ENCODE assay signal across 1 cellular context in genomic region chr20:14979472-14979986, GRCh38.
TF ChIP-seq lines count a peak whose summit lies in the region.

No MANE protein-coding gene starts in this region.

TF ChIP-seq in HepG2, 621 proteins besides CTCF, POLR2A, EP300 and RAD21 (continued from another document and continues in another):
- TF ChIP-seq ZNF510 (CRISPR knock-in tag; IDR thresholded peaks at IDR 0.05; ENCODE audit: low read depth) (peak; percentile 84; the same call in 1 of the 2 replicates), ZSCAN30 (CRISPR knock-in tag; IDR thresholded peaks at IDR 0.05) (0 out of 2 replicates have a peak, but pooled peaks have one; percentile 30), ZNF326 (CRISPR knock-in tag; IDR thresholded peaks at IDR 0.05; ENCODE audit: borderline replicate concordance) (no peak), NCOA1 (CRISPR knock-in tag; IDR thresholded peaks at IDR 0.05) (no peak), FOXO4 (CRISPR knock-in tag; conservative IDR thresholded peaks at IDR 0.05) (no peak), ZNF564 (CRISPR knock-in tag; IDR thresholded peaks at IDR 0.05) (no peak), SRF (IDR thresholded peaks at IDR 0.05; ENCODE audit: low read depth, low read length) (peak; percentile 96), ZNF678 (CRISPR knock-in tag; IDR thresholded peaks at IDR 0.05) (no peak), ZNF772 (CRISPR knock-in tag; IDR thresholded peaks at IDR 0.05) (no peak), RFX1 (IDR thresholded peaks at IDR 0.05) (no peak), NAIF1 (CRISPR knock-in tag; IDR thresholded peaks at IDR 0.05; ENCODE audit: borderline replicate concordance) (no peak), ESRRA (CRISPR knock-in tag; IDR thresholded peaks at IDR 0.05; ENCODE audit: low read depth) (peak; percentile 44; the same call in 1 of the 2 replicates), ATF2 (CRISPR knock-in tag; IDR thresholded peaks at IDR 0.05) (peak; percentile 75), NONO (IDR thresholded peaks at IDR 0.05) (no peak), NONO (CRISPR knock-in tag; conservative IDR thresholded peaks at IDR 0.05) (no peak), GMEB2 (CRISPR knock-in tag; IDR thresholded peaks at IDR 0.05; ENCODE audit: low read depth) (no peak), ISL2 (CRISPR knock-in tag; IDR thresholded peaks at IDR 0.05) (peak; percentile 99), CBX5 (CRISPR knock-in tag; IDR thresholded peaks at IDR 0.05; ENCODE audit: borderline replicate concordance) (no peak), MIXL1 (CRISPR knock-in tag; IDR thresholded peaks at IDR 0.05) (0 out of 2 replicates have a peak, but pooled peaks have one; percentile 80), MAZ (IDR thresholded peaks at IDR 0.05; ENCODE audit: borderline replicate concordance, low read depth, low read length) (no peak), MAZ (CRISPR knock-in tag; IDR thresholded peaks at IDR 0.05; ENCODE audit: low read depth) (no peak), ELF1 (CRISPR knock-in tag; IDR thresholded peaks at IDR 0.05) (0 out of 2 replicates have a peak, but pooled peaks have one; percentile 18), SNAI1 (CRISPR knock-in tag; IDR thresholded peaks at IDR 0.05; ENCODE audit: borderline replicate concordance) (no peak), DZIP1 (CRISPR knock-in tag; IDR thresholded peaks at IDR 0.05) (no peak), NR2C2 (CRISPR knock-in tag; IDR thresholded peaks at IDR 0.05; ENCODE audit: borderline replicate concordance) (peak; percentile 69), MAFF (IDR thresholded peaks at IDR 0.05; ENCODE audit: low read depth, low read length) (peak; percentile 99), ZFP41 (CRISPR knock-in tag; IDR thresholded peaks at IDR 0.05; ENCODE audit: borderline replicate concordance) (no peak), ZNF292 (CRISPR knock-in tag; IDR thresholded peaks at IDR 0.05; ENCODE audit: borderline replicate concordance, low read depth) (no peak)
- TF ChIP-seq, protein P1, sequence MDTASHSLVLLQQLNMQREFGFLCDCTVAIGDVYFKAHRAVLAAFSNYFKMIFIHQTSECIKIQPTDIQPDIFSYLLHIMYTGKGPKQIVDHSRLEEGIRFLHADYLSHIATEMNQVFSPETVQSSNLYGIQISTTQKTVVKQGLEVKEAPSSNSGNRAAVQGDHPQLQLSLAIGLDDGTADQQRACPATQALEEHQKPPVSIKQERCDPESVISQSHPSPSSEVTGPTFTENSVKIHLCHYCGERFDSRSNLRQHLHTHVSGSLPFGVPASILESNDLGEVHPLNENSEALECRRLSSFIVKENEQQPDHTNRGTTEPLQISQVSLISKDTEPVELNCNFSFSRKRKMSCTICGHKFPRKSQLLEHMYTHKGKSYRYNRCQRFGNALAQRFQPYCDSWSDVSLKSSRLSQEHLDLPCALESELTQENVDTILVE (CRISPR knock-in tag; IDR thresholded peaks at IDR 0.05): no peak
- TF ChIP-seq, protein P2, sequence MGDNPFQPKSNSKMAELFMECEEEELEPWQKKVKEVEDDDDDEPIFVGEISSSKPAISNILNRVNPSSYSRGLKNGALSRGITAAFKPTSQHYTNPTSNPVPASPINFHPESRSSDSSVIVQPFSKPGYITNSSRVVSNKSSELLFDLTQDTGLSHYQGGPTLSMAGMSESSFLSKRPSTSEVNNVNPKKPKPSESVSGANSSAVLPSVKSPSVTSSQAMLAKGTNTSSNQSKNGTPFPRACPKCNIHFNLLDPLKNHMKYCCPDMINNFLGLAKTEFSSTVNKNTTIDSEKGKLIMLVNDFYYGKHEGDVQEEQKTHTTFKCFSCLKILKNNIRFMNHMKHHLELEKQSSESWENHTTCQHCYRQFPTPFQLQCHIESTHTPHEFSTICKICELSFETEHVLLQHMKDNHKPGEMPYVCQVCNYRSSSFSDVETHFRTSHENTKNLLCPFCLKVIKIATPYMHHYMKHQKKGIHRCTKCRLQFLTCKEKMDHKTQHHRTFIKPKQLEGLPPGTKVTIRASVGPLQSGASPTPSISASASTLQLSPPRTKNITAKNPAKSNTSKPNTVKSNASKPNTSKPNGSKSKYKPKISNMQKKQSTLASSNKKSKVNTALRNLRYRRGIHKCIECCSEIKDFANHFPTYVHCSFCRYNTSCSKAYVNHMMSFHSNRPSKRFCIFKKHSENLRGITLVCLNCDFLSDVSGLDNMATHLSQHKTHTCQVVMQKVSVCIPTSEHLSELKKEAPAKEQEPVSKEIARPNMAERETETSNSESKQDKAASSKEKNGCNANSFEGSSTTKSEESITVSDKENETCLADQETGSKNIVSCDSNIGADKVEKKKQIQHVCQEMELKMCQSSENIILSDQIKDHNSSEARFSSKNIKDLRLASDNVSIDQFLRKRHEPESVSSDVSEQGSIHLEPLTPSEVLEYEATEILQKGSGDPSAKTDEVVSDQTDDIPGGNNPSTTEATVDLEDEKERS (CRISPR knock-in tag; IDR thresholded peaks at IDR 0.05): peak; percentile 88; the same call in 1 of the 2 replicates
- TF ChIP-seq, protein P3, sequence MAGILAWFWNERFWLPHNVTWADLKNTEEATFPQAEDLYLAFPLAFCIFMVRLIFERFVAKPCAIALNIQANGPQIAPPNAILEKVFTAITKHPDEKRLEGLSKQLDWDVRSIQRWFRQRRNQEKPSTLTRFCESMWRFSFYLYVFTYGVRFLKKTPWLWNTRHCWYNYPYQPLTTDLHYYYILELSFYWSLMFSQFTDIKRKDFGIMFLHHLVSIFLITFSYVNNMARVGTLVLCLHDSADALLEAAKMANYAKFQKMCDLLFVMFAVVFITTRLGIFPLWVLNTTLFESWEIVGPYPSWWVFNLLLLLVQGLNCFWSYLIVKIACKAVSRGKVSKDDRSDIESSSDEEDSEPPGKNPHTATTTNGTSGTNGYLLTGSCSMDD (CRISPR knock-in tag; IDR thresholded peaks at IDR 0.05): no peak
- TF ChIP-seq, protein P4, sequence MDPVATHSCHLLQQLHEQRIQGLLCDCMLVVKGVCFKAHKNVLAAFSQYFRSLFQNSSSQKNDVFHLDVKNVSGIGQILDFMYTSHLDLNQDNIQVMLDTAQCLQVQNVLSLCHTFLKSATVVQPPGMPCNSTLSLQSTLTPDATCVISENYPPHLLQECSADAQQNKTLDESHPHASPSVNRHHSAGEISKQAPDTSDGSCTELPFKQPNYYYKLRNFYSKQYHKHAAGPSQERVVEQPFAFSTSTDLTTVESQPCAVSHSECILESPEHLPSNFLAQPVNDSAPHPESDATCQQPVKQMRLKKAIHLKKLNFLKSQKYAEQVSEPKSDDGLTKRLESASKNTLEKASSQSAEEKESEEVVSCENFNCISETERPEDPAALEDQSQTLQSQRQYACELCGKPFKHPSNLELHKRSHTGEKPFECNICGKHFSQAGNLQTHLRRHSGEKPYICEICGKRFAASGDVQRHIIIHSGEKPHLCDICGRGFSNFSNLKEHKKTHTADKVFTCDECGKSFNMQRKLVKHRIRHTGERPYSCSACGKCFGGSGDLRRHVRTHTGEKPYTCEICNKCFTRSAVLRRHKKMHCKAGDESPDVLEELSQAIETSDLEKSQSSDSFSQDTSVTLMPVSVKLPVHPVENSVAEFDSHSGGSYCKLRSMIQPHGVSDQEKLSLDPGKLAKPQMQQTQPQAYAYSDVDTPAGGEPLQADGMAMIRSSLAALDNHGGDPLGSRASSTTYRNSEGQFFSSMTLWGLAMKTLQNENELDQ (CRISPR knock-in tag; IDR thresholded peaks at IDR 0.05; ENCODE audit: borderline replicate concordance): no peak
- TF ChIP-seq, protein P5, sequence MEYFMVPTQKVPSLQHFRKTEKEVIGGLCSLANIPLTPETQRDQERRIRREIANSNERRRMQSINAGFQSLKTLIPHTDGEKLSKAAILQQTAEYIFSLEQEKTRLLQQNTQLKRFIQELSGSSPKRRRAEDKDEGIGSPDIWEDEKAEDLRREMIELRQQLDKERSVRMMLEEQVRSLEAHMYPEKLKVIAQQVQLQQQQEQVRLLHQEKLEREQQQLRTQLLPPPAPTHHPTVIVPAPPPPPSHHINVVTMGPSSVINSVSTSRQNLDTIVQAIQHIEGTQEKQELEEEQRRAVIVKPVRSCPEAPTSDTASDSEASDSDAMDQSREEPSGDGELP (IDR thresholded peaks at IDR 0.05; ENCODE audit: borderline replicate concordance, low read depth): peak; percentile 31; the same call in 1 of the 2 replicates
- TF ChIP-seq, protein P6, sequence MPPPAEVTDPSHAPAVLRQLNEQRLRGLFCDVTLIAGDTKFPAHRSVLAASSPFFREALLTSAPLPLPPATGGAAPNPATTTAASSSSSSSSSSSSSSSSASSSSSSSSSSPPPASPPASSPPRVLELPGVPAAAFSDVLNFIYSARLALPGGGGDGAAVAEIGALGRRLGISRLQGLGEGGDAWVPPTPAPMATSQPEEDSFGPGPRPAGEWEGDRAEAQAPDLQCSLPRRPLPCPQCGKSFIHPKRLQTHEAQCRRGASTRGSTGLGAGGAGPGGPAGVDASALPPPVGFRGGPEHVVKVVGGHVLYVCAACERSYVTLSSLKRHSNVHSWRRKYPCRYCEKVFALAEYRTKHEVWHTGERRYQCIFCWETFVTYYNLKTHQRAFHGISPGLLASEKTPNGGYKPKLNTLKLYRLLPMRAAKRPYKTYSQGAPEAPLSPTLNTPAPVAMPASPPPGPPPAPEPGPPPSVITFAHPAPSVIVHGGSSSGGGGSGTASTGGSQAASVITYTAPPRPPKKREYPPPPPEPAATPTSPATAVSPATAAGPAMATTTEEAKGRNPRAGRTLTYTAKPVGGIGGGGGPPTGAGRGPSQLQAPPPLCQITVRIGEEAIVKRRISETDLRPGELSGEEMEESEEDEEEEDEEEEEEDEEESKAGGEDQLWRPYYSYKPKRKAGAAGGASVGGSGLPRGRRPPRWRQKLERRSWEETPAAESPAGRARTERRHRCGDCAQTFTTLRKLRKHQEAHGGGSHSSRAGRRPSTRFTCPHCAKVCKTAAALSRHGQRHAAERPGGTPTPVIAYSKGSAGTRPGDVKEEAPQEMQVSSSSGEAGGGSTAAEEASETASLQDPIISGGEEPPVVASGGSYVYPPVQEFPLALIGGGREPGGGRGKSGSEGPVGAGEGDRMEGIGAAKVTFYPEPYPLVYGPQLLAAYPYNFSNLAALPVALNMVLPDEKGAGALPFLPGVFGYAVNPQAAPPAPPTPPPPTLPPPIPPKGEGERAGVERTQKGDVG (CRISPR knock-in tag; IDR thresholded peaks at IDR 0.05; ENCODE audit: borderline replicate concordance): no peak
- TF ChIP-seq, protein P7, sequence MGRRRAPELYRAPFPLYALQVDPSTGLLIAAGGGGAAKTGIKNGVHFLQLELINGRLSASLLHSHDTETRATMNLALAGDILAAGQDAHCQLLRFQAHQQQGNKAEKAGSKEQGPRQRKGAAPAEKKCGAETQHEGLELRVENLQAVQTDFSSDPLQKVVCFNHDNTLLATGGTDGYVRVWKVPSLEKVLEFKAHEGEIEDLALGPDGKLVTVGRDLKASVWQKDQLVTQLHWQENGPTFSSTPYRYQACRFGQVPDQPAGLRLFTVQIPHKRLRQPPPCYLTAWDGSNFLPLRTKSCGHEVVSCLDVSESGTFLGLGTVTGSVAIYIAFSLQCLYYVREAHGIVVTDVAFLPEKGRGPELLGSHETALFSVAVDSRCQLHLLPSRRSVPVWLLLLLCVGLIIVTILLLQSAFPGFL (CRISPR knock-in tag; IDR thresholded peaks at IDR 0.05): no peak
